19 cellular contexts compared by ENCODE assay signal in genomic region chr21:23152130-23152529, GRCh38.
DNase-seq lines count a peak whose midpoint lies in the region; ATAC-seq, FAIRE-seq and TF ChIP-seq lines count a peak whose summit lies in the region.
"Had no signal": no experiment of that assay in that cellular context is flagged by ENCODE, and none has a peak within 500 bp of the region (broad histone marks: within the 10 kb centered on the region; RNA-seq: fewer than 3 reads in every experiment).

No MANE protein-coding gene starts in this region.

- no peak for TF ChIP-seq EP300 in tibial nerve (IDR thresholded peaks at IDR 0.05)

- H3K4me3 ChIP-seq in tibial nerve (no peak overlapping the region), pancreas (no peak overlapping the region)
- H3K4me3 ChIP-seq: GM12878, HAP-1, PC-9 had no signal

- H3K27ac ChIP-seq in 22Rv1 (no peak overlapping the region), VCaP (peak overlapping the region; percentile 31; the same call in 1 of the 2 replicates), tibial nerve (no peak overlapping the region), pancreas (no peak overlapping the region)
- H3K27ac ChIP-seq: PC-9 had no signal

- H3K27me3 ChIP-seq in tibial nerve (no peaks in the 10 kb centered on the region), pancreas (no peaks in the 10 kb centered on the region)

- intact Hi-C loops in pancreas (cut with DNase I) = no loop called here

- no peaks in the 10 kb centered on the region for H3K36me3 ChIP-seq in tibial nerve
- no peaks in the 10 kb centered on the region for H3K36me3 ChIP-seq in pancreas
- H3K36me3 ChIP-seq: HAP-1 had no signal

- TF ChIP-seq POLR2A in tibial nerve (IDR thresholded peaks at IDR 0.05) = no peak

- H3K4me1 ChIP-seq in tibial nerve (no peaks in the 10 kb centered on the region), pancreas (no peaks in the 10 kb centered on the region)
- H3K4me1 ChIP-seq: Caco-2, HAP-1 had no signal

- H3K9me3 ChIP-seq in tibial nerve (no peaks in the 10 kb centered on the region), pancreas (no peaks in the 10 kb centered on the region)
- H3K9me3 ChIP-seq: Caco-2, HAP-1 had no signal

- ATAC-seq in pancreas = no peak
- ATAC-seq: GM12878 had no signal

- WGBS in tibial nerve, 2 donors = 40 to 51% methylated on average over 1 of the region's 1 CpG
- 27 to 30% methylated on average over 1 of the region's 1 CpG for WGBS in pancreas, 2 donors

- no peak for FAIRE-seq in pancreas (lab: Jason Lieb, UNC)
- FAIRE-seq: GM12878, GM18507 had no signal

- TF ChIP-seq CTCF in 22Rv1 (IDR thresholded peaks at IDR 0.05) (peak; percentile 36), VCaP (conservative IDR thresholded peaks at IDR 0.05) (peak; percentile 76), tibial nerve (IDR thresholded peaks at IDR 0.05) (no peak), pancreas (IDR thresholded peaks at IDR 0.05) (no peak)

- DNase-seq in NCI-H1092 treated with DMSO at 0.1 percent for 48 hours (lab: John Stamatoyannopoulos, UW) = peak; percentile 42
- DNase-seq in NCI-H1092 (lab: John Stamatoyannopoulos, UW) = no peak
- peak; percentile 42 for DNase-seq in NCI-H146 (lab: John Stamatoyannopoulos, UW)
- DNase-seq in superior temporal gyrus (ENCODE audit: extremely low spot score) = no peak
- DNase-seq in tibial nerve (ENCODE audit: low spot score in 2 of 2) = no peak
- no peak for DNase-seq in pancreas
- DNase-seq: 8988T, C1 segment of cervical spinal cord, Caco-2, IMR-90, Kasumi-1, NCI-H510A treated with DMSO at 0.1 percent for 48 hours, PC-9, T-helper 1 cell had no signal

Comparison
In these comparisons a context has a peak if more than half of its experiments do, and no peak if none do; other contexts are left out.
1. DNase-seq: peak in NCI-H1092 treated with DMSO at 0.1 percent for 48 hours (single experiment) and NCI-H146 (single experiment); none in NCI-H1092 (single experiment), superior temporal gyrus (single experiment), tibial nerve (0 of 2) and pancreas (0 of 6).
2. CTCF ChIP-seq: peak in 22Rv1 (single experiment) and VCaP (single experiment); none in tibial nerve (0 of 5) and pancreas (0 of 4).